19 cellular contexts compared by ENCODE assay signal in genomic region chr5:134578578-134579283, GRCh38.
"Had no signal": no experiment of that assay in that cellular context is flagged by ENCODE, and none has a peak within 500 bp of the region (broad histone marks: within the 10 kb centered on the region; RNA-seq: fewer than 3 reads in every experiment).

No MANE protein-coding gene starts in this region.

- H2AFZ ChIP-seq: hepatocyte had no signal

- H3K4me3 ChIP-seq: hepatocyte, pancreas, transverse colon had no signal

- H3K27me3 Mint-ChIP-seq: activated naive CD8-positive, alpha-beta T cell treated with anti-CD3 and anti-CD28 coated beads, Interleukin-2, amount 50 U/mL, for 24 hours; T-cell had no signal

- ATAC-seq: esophagus mucosa had no signal

- H3K4me3 Mint-ChIP-seq: activated naive CD8-positive, alpha-beta T cell treated with anti-CD3 and anti-CD28 coated beads, Interleukin-2, amount 50 U/mL, for 24 hours; activated T-cell treated with anti-CD3 and anti-CD28 coated beads, Interleukin-2, amount 50 U/mL, for 72 hours; mesothelial cell of epicardium; natural killer cell; T-cell had no signal

- H3K27ac ChIP-seq: hepatocyte, neutrophil, pancreas, transverse colon had no signal

- H3K9me3 ChIP-seq: neutrophil, pancreas, transverse colon had no signal

- H3K27me3 ChIP-seq: hepatocyte, neutrophil, pancreas, transverse colon had no signal

- H3K36me3 Mint-ChIP-seq: natural killer cell had no signal

- H3K27ac Mint-ChIP-seq: mesothelial cell of epicardium had no signal

- H3K9me3 Mint-ChIP-seq: activated naive CD8-positive, alpha-beta T cell treated with anti-CD3 and anti-CD28 coated beads, Interleukin-2, amount 50 U/mL, for 24 hours; activated T-cell treated with anti-CD3 and anti-CD28 coated beads, Interleukin-2, amount 50 U/mL, for 72 hours; mesothelial cell of epicardium; natural killer cell; T-cell had no signal

- H3K4me1 Mint-ChIP-seq: mesothelial cell of epicardium had no signal

- DNase-seq: activated CD8-positive, alpha-beta memory T cell treated with anti-CD3 and anti-CD28 coated beads, Interleukin-2, amount 50 U/mL, for 48 hours; activated effector memory CD4-positive, alpha-beta T cell treated with Interleukin-2 at 50 U/mL for 16 hours; activated naive CD4-positive, alpha-beta T cell treated with anti-CD3 and anti-CD28 coated beads, Interleukin-2, amount 50 U/mL, for 16 hours; activated naive CD8-positive, alpha-beta T cell treated with anti-CD3 and anti-CD28 coated beads, Interleukin-2, amount 50 U/mL, for 24 hours; activated T-cell treated with anti-CD3 and anti-CD28 coated beads, Interleukin-2, amount 50 U/mL, for 72 hours; dermis blood vessel endothelial cell; effector CD8-positive, alpha-beta T cell; glutamatergic neuron; left ventricle myocardium superior; mammary epithelial cell; natural killer cell; stimulated activated CD4-positive, alpha-beta T cell treated with anti-CD3 and anti-CD28 coated beads, Interleukin-1b, Interleukin-23, amount 100 ng/mL, for 48 hours; T-cell; transverse colon had no signal

- H3K4me2 ChIP-seq: hepatocyte had no signal
